In genomic region chr1:212284744-212285684, GRCh38 we compare ENCODE assay signal across 1 cellular context.
TF ChIP-seq lines count a peak whose summit lies in the region.

Gene PPP2R5A (plus strand): TSS chr1:212285410. CDS start chr1:212286111, 701 bp downstream.

TF ChIP-seq in HEK293, 187 proteins besides CTCF, POLR2A, EP300 and RAD21 (continued from another document and continues in another):
- TF ChIP-seq ZNF560 (tag by site-specific recombination; IDR thresholded peaks at IDR 0.05; ENCODE audit: borderline replicate concordance) = no peak
- TF ChIP-seq ZNF785 (tag by site-specific recombination; IDR thresholded peaks at IDR 0.05) = no peak
- peak; percentile 99 for TF ChIP-seq GLIS2 (tag by site-specific recombination; IDR thresholded peaks at IDR 0.05)
- TF ChIP-seq ZNF518A (tag by site-specific recombination; conservative IDR thresholded peaks at IDR 0.05; ENCODE audit: low read depth) = no peak
- peak; percentile 93 for TF ChIP-seq GLIS1 (tag by site-specific recombination; IDR thresholded peaks at IDR 0.05)
- TF ChIP-seq SP2 (tag by site-specific recombination; IDR thresholded peaks at IDR 0.05) = peak; percentile 100
- peak; percentile 97 for TF ChIP-seq ZSCAN30 (tag by site-specific recombination; IDR thresholded peaks at IDR 0.05)
- TF ChIP-seq ZNF274 (IDR thresholded peaks at IDR 0.05; ENCODE audit: low read length) = no peak
- TF ChIP-seq ZNF274 (tag by site-specific recombination; IDR thresholded peaks at IDR 0.05; ENCODE audit: borderline replicate concordance) = no peak
- TF ChIP-seq ZFP3 (tag by site-specific recombination; IDR thresholded peaks at IDR 0.05; ENCODE audit: low read depth) = no peak
- no peak for TF ChIP-seq ZNF280C (tag by site-specific recombination; IDR thresholded peaks at IDR 0.05)
- no peak for TF ChIP-seq OSR2 (tag by site-specific recombination; IDR thresholded peaks at IDR 0.05)
- TF ChIP-seq, protein P1, sequence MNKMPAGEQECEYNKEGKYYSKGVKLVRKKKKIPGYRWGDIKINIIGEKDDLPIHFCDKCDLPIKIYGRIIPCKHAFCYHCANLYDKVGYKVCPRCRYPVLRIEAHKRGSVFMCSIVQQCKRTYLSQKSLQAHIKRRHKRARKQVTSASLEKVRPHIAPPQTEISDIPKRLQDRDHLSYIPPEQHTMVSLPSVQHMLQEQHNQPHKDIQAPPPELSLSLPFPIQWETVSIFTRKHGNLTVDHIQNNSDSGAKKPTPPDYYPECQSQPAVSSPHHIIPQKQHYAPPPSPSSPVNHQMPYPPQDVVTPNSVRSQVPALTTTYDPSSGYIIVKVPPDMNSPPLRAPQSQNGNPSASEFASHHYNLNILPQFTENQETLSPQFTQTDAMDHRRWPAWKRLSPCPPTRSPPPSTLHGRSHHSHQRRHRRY (tag by site-specific recombination; IDR thresholded peaks at IDR 0.05) = no peak
- no peak for TF ChIP-seq ZNF133 (tag by site-specific recombination; IDR thresholded peaks at IDR 0.05)
- TF ChIP-seq SETDB1 (IDR thresholded peaks at IDR 0.05; ENCODE audit: insufficient read length, low read length) = no peak
- peak; percentile 61 for TF ChIP-seq FEZF1 (tag by site-specific recombination; IDR thresholded peaks at IDR 0.05)
- peak; percentile 59; the same call in 1 of the 2 replicates for TF ChIP-seq MZF1 (tag by site-specific recombination; IDR thresholded peaks at IDR 0.05; ENCODE audit: borderline replicate concordance)
- TF ChIP-seq, protein P2, sequence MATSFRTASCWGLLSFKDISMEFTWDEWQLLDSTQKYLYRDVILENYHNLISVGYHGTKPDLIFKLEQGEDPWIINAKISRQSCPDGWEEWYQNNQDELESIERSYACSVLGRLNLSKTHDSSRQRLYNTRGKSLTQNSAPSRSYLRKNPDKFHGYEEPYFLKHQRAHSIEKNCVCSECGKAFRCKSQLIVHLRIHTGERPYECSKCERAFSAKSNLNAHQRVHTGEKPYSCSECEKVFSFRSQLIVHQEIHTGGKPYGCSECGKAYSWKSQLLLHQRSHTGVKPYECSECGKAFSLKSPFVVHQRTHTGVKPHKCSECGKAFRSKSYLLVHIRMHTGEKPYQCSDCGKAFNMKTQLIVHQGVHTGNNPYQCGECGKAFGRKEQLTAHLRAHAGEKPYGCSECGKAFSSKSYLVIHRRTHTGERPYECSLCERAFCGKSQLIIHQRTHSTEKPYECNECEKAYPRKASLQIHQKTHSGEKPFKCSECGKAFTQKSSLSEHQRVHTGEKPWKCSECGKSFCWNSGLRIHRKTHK (tag by site-specific recombination; IDR thresholded peaks at IDR 0.05) = no peak
- peak; percentile 42; the same call in 1 of the 2 replicates for TF ChIP-seq BCL11A (tag by site-specific recombination; IDR thresholded peaks at IDR 0.05; ENCODE audit: low read depth)
- no peak for TF ChIP-seq GLI2 (tag by site-specific recombination; IDR thresholded peaks at IDR 0.05; ENCODE audit: borderline replicate concordance, low read depth)
- TF ChIP-seq ZNF248 (tag by site-specific recombination; IDR thresholded peaks at IDR 0.05) = no peak
- no peak for TF ChIP-seq ZNF514 (tag by site-specific recombination; IDR thresholded peaks at IDR 0.05)
- TF ChIP-seq ZNF366 (tag by site-specific recombination; conservative IDR thresholded peaks at IDR 0.05) = no peak; the same call in 1 of the 2 replicates
- TF ChIP-seq, protein P3, sequence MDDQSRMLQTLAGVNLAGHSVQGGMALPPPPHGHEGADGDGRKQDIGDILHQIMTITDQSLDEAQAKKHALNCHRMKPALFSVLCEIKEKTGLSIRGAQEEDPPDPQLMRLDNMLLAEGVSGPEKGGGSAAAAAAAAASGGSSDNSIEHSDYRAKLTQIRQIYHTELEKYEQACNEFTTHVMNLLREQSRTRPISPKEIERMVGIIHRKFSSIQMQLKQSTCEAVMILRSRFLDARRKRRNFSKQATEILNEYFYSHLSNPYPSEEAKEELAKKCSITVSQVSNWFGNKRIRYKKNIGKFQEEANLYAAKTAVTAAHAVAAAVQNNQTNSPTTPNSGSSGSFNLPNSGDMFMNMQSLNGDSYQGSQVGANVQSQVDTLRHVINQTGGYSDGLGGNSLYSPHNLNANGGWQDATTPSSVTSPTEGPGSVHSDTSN (CRISPR knock-in tag; IDR thresholded peaks at IDR 0.05) = peak; percentile 93
- TF ChIP-seq, protein P4, sequence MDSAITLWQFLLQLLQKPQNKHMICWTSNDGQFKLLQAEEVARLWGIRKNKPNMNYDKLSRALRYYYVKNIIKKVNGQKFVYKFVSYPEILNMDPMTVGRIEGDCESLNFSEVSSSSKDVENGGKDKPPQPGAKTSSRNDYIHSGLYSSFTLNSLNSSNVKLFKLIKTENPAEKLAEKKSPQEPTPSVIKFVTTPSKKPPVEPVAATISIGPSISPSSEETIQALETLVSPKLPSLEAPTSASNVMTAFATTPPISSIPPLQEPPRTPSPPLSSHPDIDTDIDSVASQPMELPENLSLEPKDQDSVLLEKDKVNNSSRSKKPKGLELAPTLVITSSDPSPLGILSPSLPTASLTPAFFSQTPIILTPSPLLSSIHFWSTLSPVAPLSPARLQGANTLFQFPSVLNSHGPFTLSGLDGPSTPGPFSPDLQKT (IDR thresholded peaks at IDR 0.05; ENCODE audit: borderline replicate concordance, low read depth, low read length) = no peak
- TF ChIP-seq ZNF175 (tag by site-specific recombination; IDR thresholded peaks at IDR 0.05) = no peak
- no peak for TF ChIP-seq ZNF266 (tag by site-specific recombination; IDR thresholded peaks at IDR 0.05; ENCODE audit: low read depth)
- TF ChIP-seq ZNF350 (tag by site-specific recombination; IDR thresholded peaks at IDR 0.05) = no peak
- TF ChIP-seq ZNF341 (tag by site-specific recombination; IDR thresholded peaks at IDR 0.05; ENCODE audit: low read depth) = peak; percentile 97
- no peak for TF ChIP-seq TRIM28 (IDR thresholded peaks at IDR 0.05; ENCODE audit: borderline replicate concordance, low read length)
- TF ChIP-seq HOXA7 (CRISPR knock-in tag; IDR thresholded peaks at IDR 0.05; ENCODE audit: borderline replicate concordance) = no peak
- TF ChIP-seq, protein P5, sequence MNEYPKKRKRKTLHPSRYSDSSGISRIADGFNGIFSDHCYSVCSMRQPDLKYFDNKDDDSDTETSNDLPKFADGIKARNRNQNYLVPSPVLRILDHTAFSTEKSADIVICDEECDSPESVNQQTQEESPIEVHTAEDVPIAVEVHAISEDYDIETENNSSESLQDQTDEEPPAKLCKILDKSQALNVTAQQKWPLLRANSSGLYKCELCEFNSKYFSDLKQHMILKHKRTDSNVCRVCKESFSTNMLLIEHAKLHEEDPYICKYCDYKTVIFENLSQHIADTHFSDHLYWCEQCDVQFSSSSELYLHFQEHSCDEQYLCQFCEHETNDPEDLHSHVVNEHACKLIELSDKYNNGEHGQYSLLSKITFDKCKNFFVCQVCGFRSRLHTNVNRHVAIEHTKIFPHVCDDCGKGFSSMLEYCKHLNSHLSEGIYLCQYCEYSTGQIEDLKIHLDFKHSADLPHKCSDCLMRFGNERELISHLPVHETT (tag by site-specific recombination; IDR thresholded peaks at IDR 0.05) = peak; percentile 76
- TF ChIP-seq ZNF529 (tag by site-specific recombination; IDR thresholded peaks at IDR 0.05; ENCODE audit: insufficient replicate concordance) = no peak
- no peak for TF ChIP-seq ZBTB49 (tag by site-specific recombination; IDR thresholded peaks at IDR 0.05; ENCODE audit: low read depth)
- TF ChIP-seq HIC1 (tag by site-specific recombination; IDR thresholded peaks at IDR 0.05) = peak; percentile 82
- TF ChIP-seq ZNF18 (tag by site-specific recombination; IDR thresholded peaks at IDR 0.05) = no peak
